13 cellular contexts compared by ENCODE assay signal in the genomic region with DNA sequence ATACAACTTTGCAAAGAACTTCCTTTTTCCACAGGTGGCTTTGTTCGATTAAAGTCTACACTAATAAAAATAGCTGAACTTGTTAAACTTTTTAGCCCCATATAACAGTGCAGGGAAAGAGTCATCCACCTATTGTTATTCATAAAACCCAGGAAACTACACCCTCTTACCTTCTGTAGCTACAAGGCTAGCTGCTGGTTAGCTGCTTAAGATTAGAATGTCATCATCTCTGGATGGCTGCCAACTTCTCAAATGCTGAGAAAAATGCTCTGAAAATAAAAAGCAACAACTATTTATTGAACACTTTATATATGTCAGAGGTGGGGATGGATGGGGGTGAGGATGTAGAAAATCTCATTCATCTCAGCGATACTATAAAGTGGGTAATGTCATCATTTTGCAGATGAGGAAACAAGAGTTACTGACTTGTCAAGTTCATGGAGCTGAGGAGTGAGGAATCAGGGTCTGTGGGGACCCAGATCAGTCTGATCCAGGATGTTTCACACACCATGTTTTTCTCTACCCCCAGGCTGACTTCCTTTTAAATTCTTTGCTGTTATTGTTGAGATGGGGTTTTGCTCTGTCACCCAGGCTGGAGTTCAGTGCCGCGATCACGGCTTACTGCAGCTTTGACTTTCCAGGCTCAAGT. TPM values are rescaled to one million over a fixed set of nuclear protein-coding genes. Genes with fewer than 3 reads are reported as not detected.
DNase-seq lines count a peak whose midpoint lies in the region; ATAC-seq and TF ChIP-seq lines count a peak whose summit lies in the region.
"Had no signal": no experiment of that assay in that cellular context is flagged by ENCODE, and none has a peak within 500 bp of the region (broad histone marks: within the 10 kb centered on the region; RNA-seq: fewer than 3 reads in every experiment).

No MANE protein-coding gene starts in this region.

- peak overlapping the region; percentile 20; the same call in 1 of the 2 replicates for H3K27ac ChIP-seq in SK-N-MC
- H3K27ac ChIP-seq: skin epidermis, transverse colon had no signal

- H3K9ac ChIP-seq in SK-N-MC (ENCODE audit: insufficient read length): no peak overlapping the region

- H3K36me3 ChIP-seq in SK-N-MC (ENCODE audit: insufficient read depth, low read length): peaks cover 14% of the 10 kb centered on the region

- DNase-seq in Right ventricle myocardium superior (no peak), Right ventricle myocardium inferior (ENCODE audit: missing footprints) (no peak), SK-N-MC (ENCODE audit: low read depth, low spot score) (no peak), fibroblast of mammary gland (ENCODE audit: low read depth) (peak; percentile 44), NCI-H1694 (lab: John Stamatoyannopoulos, UW) (no peak)
- DNase-seq: kidney glomerular epithelial cell, NCI-H1930, T1000, transverse colon had no signal

- ATAC-seq in Right ventricle myocardium superior (ENCODE audit: poor library complexity) (peak; percentile 43), Right ventricle myocardium inferior (no peak), GM21576 (IDR thresholded peaks at IDR 0.05; ENCODE audit: unreplicated experiment) (no peak), GM21367 (IDR thresholded peaks at IDR 0.05; ENCODE audit: unreplicated experiment) (no peak), HG02981 (IDR thresholded peaks at IDR 0.05; ENCODE audit: unreplicated experiment) (no peak)

- H3K4me3 ChIP-seq in SK-N-MC: no peak overlapping the region
- no peak overlapping the region for H3K4me3 ChIP-seq in fibroblast of mammary gland (ENCODE audit: control insufficient read depth, low read depth, low read length)
- H3K4me3 ChIP-seq: skin epidermis, transverse colon had no signal

- intact Hi-C loops in Right ventricle myocardium superior (cut with DNase I): no loop called here
- intact Hi-C loops in Right ventricle myocardium inferior (cut with DNase I): no loop called here

- TF ChIP-seq CTCF in fibroblast of mammary gland (conservative IDR thresholded peaks at IDR 0.05; ENCODE audit: control insufficient read depth, insufficient read depth, low read depth, low read length): no peak

- no peaks in the 10 kb centered on the region for H3K9me3 ChIP-seq in SK-N-MC (ENCODE audit: low read depth, low read length)
- H3K9me3 ChIP-seq: transverse colon had no signal

RNA-seq across cellular contexts. Expression of a gene that starts 17.1 kb away (rescaled TPM):
- 940 TPM for total RNA-seq in Right ventricle myocardium superior
- 969 TPM for total RNA-seq in Right ventricle myocardium inferior

RNA-seq across cellular contexts. Expression of a gene that starts 17.2 kb away (rescaled TPM):
- total RNA-seq in Right ventricle myocardium superior (15.5 TPM), Right ventricle myocardium inferior (18.3 TPM)
